21 cellular contexts compared by ENCODE assay signal in genomic region chr16:75836377-75837010, GRCh38.
DNase-seq lines count a peak whose midpoint lies in the region; ATAC-seq and TF ChIP-seq lines count a peak whose summit lies in the region.
"Had no signal": no experiment of that assay in that cellular context is flagged by ENCODE, and none has a peak within 500 bp of the region (broad histone marks: within the 10 kb centered on the region; RNA-seq: fewer than 3 reads in every experiment).

No MANE protein-coding gene starts in this region.

- H3K27me3 ChIP-seq in Caco-2 (replicated peaks; ENCODE audit: control insufficient read depth, insufficient read depth, low read length) (no peaks in the 10 kb centered on the region), HAP-1 (ENCODE audit: low read depth) (no peaks in the 10 kb centered on the region), hepatocyte (no peaks in the 10 kb centered on the region), mesendoderm (ENCODE audit: insufficient read depth, low read length, poor library complexity) (peaks cover 2% of the 10 kb centered on the region), SK-N-SH (ENCODE audit: insufficient read depth) (no peaks in the 10 kb centered on the region)
- H3K27me3 ChIP-seq: BLaER1 had no signal

- DNase-seq in Caco-2 (peak in 1 of 2 experiments; percentile 40), HAP-1 (ENCODE audit: low spot score in 2 of 2) (peak; percentile 22 to 94), hepatocyte (ENCODE audit: low spot score) (peak; percentile 7), mesendoderm (peak; percentile 92), NCI-H2081 (lab: John Stamatoyannopoulos, UW) (no peak), SK-N-SH (no peak), NCI-H1105 (lab: John Stamatoyannopoulos, UW) (no peak)
- DNase-seq: CD4-positive, CD25-positive, alpha-beta regulatory T cell; CD8-positive, alpha-beta T cell; DMS 273 treated with DMSO at 0.1 percent for 48 hours; DMS79; EL; GF-D8; GOT3; H7 had no signal

- H3K27ac ChIP-seq in hepatocyte (no peak overlapping the region), mesendoderm (ENCODE audit: low read depth, low read length) (no peak overlapping the region), SK-N-SH (ENCODE audit: low read depth in 2 of 2, low read length in 1 of 2) (no peak overlapping the region)
- H3K27ac ChIP-seq: 22Rv1, BLaER1, C4-2B had no signal

- H3K9me2 ChIP-seq in hepatocyte (replicated peaks; ENCODE audit: insufficient read depth) (no peaks in the 10 kb centered on the region), SK-N-SH (no peaks in the 10 kb centered on the region)

- no peaks in the 10 kb centered on the region for H3K27me3 Mint-ChIP-seq in Caco-2 (ENCODE audit: insufficient read depth, unreplicated experiment)

- H2BK5ac ChIP-seq in mesendoderm (ENCODE audit: low read length): no peak overlapping the region

- H4K8ac ChIP-seq in mesendoderm (ENCODE audit: low read depth, low read length): no peak overlapping the region

- H4K20me1 ChIP-seq in hepatocyte (ENCODE audit: insufficient read depth, poor library complexity, severe bottlenecking) (no peaks in the 10 kb centered on the region), SK-N-SH (ENCODE audit: insufficient read depth) (no peaks in the 10 kb centered on the region)
- H4K20me1 ChIP-seq: BLaER1 had no signal

- no TSS peak for BruUV-seq in Caco-2 (replicated peaks; lab: Mats Ljungman, UMichigan)

- H3K36me3 ChIP-seq in Caco-2 (ENCODE audit: control insufficient read depth, insufficient read depth, low read length) (no peaks in the 10 kb centered on the region), HAP-1 (replicated peaks) (no peaks in the 10 kb centered on the region), hepatocyte (replicated peaks; ENCODE audit: insufficient read depth, low read depth) (no peaks in the 10 kb centered on the region), mesendoderm (ENCODE audit: control insufficient read depth, insufficient read depth, low read length) (no peaks in the 10 kb centered on the region), SK-N-SH (replicated peaks in 1 of 2; ENCODE audit: control insufficient read depth in 1 of 2, insufficient read depth in 2 of 2, low read length in 1 of 2) (no peaks in the 10 kb centered on the region)
- H3K36me3 ChIP-seq: BLaER1 had no signal

- no peak overlapping the region for H3K4me3 ChIP-seq in Caco-2 (ENCODE audit: low read depth, low read length)
- H3K4me3 ChIP-seq in HAP-1: no peak overlapping the region
- no peak overlapping the region for H3K4me3 ChIP-seq in hepatocyte
- H3K4me3 ChIP-seq in mesendoderm (ENCODE audit: low read length): no peak overlapping the region
- H3K4me3 ChIP-seq in SK-N-SH (ENCODE audit: low read depth in 2 of 2, low read length in 1 of 2): no peak overlapping the region
- H3K4me3 ChIP-seq: BLaER1 had no signal

- H2BK120ac ChIP-seq in mesendoderm (ENCODE audit: low read depth, low read length): no peak overlapping the region

- CTCF ChIA-PET in Caco-2 (lab: Charles Lee) (no interaction called here), SK-N-SH (lab: Yijun Ruan, JAX) (no interaction called here)

- no peak overlapping the region for H2AK5ac ChIP-seq in mesendoderm (ENCODE audit: low read length)

- H3K23ac ChIP-seq in mesendoderm (ENCODE audit: low read length): no peak overlapping the region

- H3K9me3 Mint-ChIP-seq in Caco-2 (ENCODE audit: unreplicated experiment): peaks cover 24% of the 10 kb centered on the region

- in situ Hi-C loops in HAP-1 (cut with MboI; ENCODE audit: low sequenced_read_pairs): no loop called here

- no peak for TF ChIP-seq EP300 in SK-N-SH (IDR thresholded peaks at IDR 0.05; ENCODE audit: borderline replicate concordance in 1 of 2, low read depth in 1 of 2, low read length in 1 of 2)

- H3K9me3 ChIP-seq in Caco-2: peaks cover 2% of the 10 kb centered on the region; the same call in 1 of the 2 replicates
- no peaks in the 10 kb centered on the region for H3K9me3 ChIP-seq in HAP-1
- no peaks in the 10 kb centered on the region for H3K9me3 ChIP-seq in hepatocyte (ENCODE audit: low read depth)
- H3K9me3 ChIP-seq in SK-N-SH: no peaks in the 10 kb centered on the region

- H3K4me1 ChIP-seq in Caco-2 (peaks cover 26% of the 10 kb centered on the region), HAP-1 (peaks cover 22% of the 10 kb centered on the region), hepatocyte (ENCODE audit: insufficient read depth) (no peaks in the 10 kb centered on the region), mesendoderm (ENCODE audit: control insufficient read depth, low read depth, low read length) (peaks cover 16% of the 10 kb centered on the region), SK-N-SH (ENCODE audit: control insufficient read depth in 1 of 2, insufficient read depth in 2 of 2, low read depth in 1 of 2, low read length in 1 of 2) (no peaks in the 10 kb centered on the region)
- H3K4me1 ChIP-seq: BLaER1 had no signal

- TF ChIP-seq RAD21 in SK-N-SH (IDR thresholded peaks at IDR 0.05; ENCODE audit: low read length): no peak

- H3K79me2 ChIP-seq in hepatocyte (no peaks in the 10 kb centered on the region), mesendoderm (ENCODE audit: control insufficient read depth, insufficient read depth, low read length) (no peaks in the 10 kb centered on the region), SK-N-SH (ENCODE audit: insufficient read depth) (no peaks in the 10 kb centered on the region; the same call in 1 of the 2 replicates)

- peak overlapping the region; percentile 32 for H3K27ac Mint-ChIP-seq in Caco-2 (ENCODE audit: unreplicated experiment)
- H3K27ac Mint-ChIP-seq: B cell; CD4-positive, CD25-positive, alpha-beta regulatory T cell; CD8-positive, alpha-beta T cell had no signal

- no peak overlapping the region for H3K18ac ChIP-seq in mesendoderm (ENCODE audit: low read length)

- no peak overlapping the region for H3K4ac ChIP-seq in mesendoderm (ENCODE audit: low read depth, low read length)

- peaks cover 6% of the 10 kb centered on the region for H3K36me3 Mint-ChIP-seq in Caco-2 (ENCODE audit: insufficient read depth, unreplicated experiment)
- H3K36me3 Mint-ChIP-seq: CD4-positive, CD25-positive, alpha-beta regulatory T cell; CD8-positive, alpha-beta T cell had no signal

- no peak overlapping the region for H2AFZ ChIP-seq in hepatocyte
- H2AFZ ChIP-seq in SK-N-SH (ENCODE audit: low read depth): no peak overlapping the region

- ATAC-seq in GM18498 (IDR thresholded peaks at IDR 0.05; ENCODE audit: unreplicated experiment): no peak
- ATAC-seq: CD8-positive, alpha-beta T cell; HCT116 had no signal

- TF ChIP-seq CTCF in Caco-2 (IDR thresholded peaks at IDR 0.05; ENCODE audit: insufficient read depth in 1 of 2, low read depth in 1 of 2, low read length in 1 of 2, severe bottlenecking in 1 of 2, unreplicated experiment in 1 of 2) (no peak), hepatocyte (IDR thresholded peaks at IDR 0.05; ENCODE audit: poor library complexity) (no peak), SK-N-SH (IDR thresholded peaks at IDR 0.05) (no peak)

- H3K9ac ChIP-seq in mesendoderm (ENCODE audit: low read length) (no peak overlapping the region), SK-N-SH (no peak overlapping the region)
- H3K9ac ChIP-seq: BLaER1 had no signal

- H2BK15ac ChIP-seq in mesendoderm (replicated peaks; ENCODE audit: low read depth): no peak overlapping the region

- 42% methylated on average over 2 of the region's 2 CpGs for WGBS in hepatocyte (ENCODE audit: low lambda C conversion rate, missing lambda C conversion rate)
- no CpG with 5 or more reads among the region's 2 CpGs for WGBS in mesendoderm (ENCODE audit: extremely low coverage, insufficient coverage, low lambda C conversion rate)
- WGBS in SK-N-SH (ENCODE audit: low lambda C conversion rate): 5% methylated on average over 2 of the region's 2 CpGs

- POLR2A ChIA-PET in Caco-2 (lab: Charles Lee): no interaction called here
- POLR2A ChIA-PET in SK-N-SH (lab: Yijun Ruan, JAX): no interaction called here

- intact Hi-C loops in Caco-2 (cut with micrococcal nuclease; ENCODE audit: unreplicated experiment): no loop called here

- peak overlapping the region; percentile 28 for H3K4me3 Mint-ChIP-seq in Caco-2 (ENCODE audit: unreplicated experiment)
- H3K4me3 Mint-ChIP-seq: B cell; CD4-positive, CD25-positive, alpha-beta regulatory T cell; CD8-positive, alpha-beta T cell had no signal

- no peak overlapping the region for H4K5ac ChIP-seq in mesendoderm (ENCODE audit: low read length)

- H3K4me2 ChIP-seq in hepatocyte (no peak overlapping the region), mesendoderm (ENCODE audit: low read length) (no peak overlapping the region), SK-N-SH (no peak overlapping the region)
- H3K4me2 ChIP-seq: BLaER1 had no signal

- no peaks in the 10 kb centered on the region for H3K79me1 ChIP-seq in mesendoderm (ENCODE audit: low read length)

- no peaks in the 10 kb centered on the region for H3F3A ChIP-seq in SK-N-SH (replicated peaks; ENCODE audit: insufficient read depth)

- no peak overlapping the region for H3K56ac ChIP-seq in mesendoderm (ENCODE audit: low read length)

- peaks cover 27% of the 10 kb centered on the region for H3K4me1 Mint-ChIP-seq in Caco-2 (ENCODE audit: low read depth, unreplicated experiment)
- H3K4me1 Mint-ChIP-seq: B cell; CD4-positive, CD25-positive, alpha-beta regulatory T cell had no signal

TF ChIP-seq in SK-N-SH, 30 proteins besides CTCF, POLR2A, EP300 and RAD21:
- TF ChIP-seq SIN3A (IDR thresholded peaks at IDR 0.05; ENCODE audit: borderline replicate concordance, low read depth, low read length): no peak
- TF ChIP-seq MXI1 (IDR thresholded peaks at IDR 0.05; ENCODE audit: low read depth, low read length): no peak
- no peak for TF ChIP-seq GATA2 (CRISPR knock-in tag; IDR thresholded peaks at IDR 0.05)
- no peak for TF ChIP-seq TAF1 (IDR thresholded peaks at IDR 0.05; ENCODE audit: borderline replicate concordance, low read depth, low read length)
- no peak for TF ChIP-seq FOXJ3 (CRISPR knock-in tag; IDR thresholded peaks at IDR 0.05)
- no peak for TF ChIP-seq FOXM1 (IDR thresholded peaks at IDR 0.05; ENCODE audit: low read depth)
- TF ChIP-seq CHD2 (IDR thresholded peaks at IDR 0.05; ENCODE audit: low read length, partially characterized antibody): no peak
- no peak for TF ChIP-seq TEAD4 (IDR thresholded peaks at IDR 0.05; ENCODE audit: borderline replicate concordance, insufficient read depth)

Comparison
In these comparisons a context has a peak if more than half of its experiments do, and no peak if none do; other contexts are left out.
1. DNase-seq: peak in HAP-1 (2 of 2), hepatocyte (single experiment) and mesendoderm (single experiment); none in NCI-H2081 (0 of 2), SK-N-SH (single experiment) and NCI-H1105 (single experiment).